10 cellular contexts compared by ENCODE assay signal in genomic region chr3:127790580-127791183, GRCh38. TPM values are rescaled to one million over a fixed set of nuclear protein-coding genes. Genes with fewer than 3 reads are reported as not detected.
DNase-seq lines count a peak whose midpoint lies in the region; ATAC-seq and TF ChIP-seq lines count a peak whose summit lies in the region.
"Had no signal": no experiment of that assay in that cellular context is flagged by ENCODE, and none has a peak within 500 bp of the region (broad histone marks: within the 10 kb centered on the region; RNA-seq: fewer than 3 reads in every experiment).

No MANE protein-coding gene starts in this region.

- H3K9ac ChIP-seq in mammary epithelial cell (ENCODE audit: insufficient read depth, low read length): no peak overlapping the region

- H3K27me3 ChIP-seq in mammary epithelial cell (ENCODE audit: insufficient read depth, low read length) (no peaks in the 10 kb centered on the region), RWPE2 (ENCODE audit: insufficient read depth, poor library complexity, severe bottlenecking) (no peaks in the 10 kb centered on the region), uterus (no peaks in the 10 kb centered on the region)
- H3K27me3 ChIP-seq: Peyer's patch had no signal

- H3K4me3 Mint-ChIP-seq in MCF 10A (ENCODE audit: unreplicated experiment) (no peak overlapping the region), mesothelial cell of epicardium (no peak overlapping the region)

- no peak overlapping the region for H2AFZ ChIP-seq in mammary epithelial cell (ENCODE audit: low read depth, low read length)

- no peak overlapping the region for H3K4me2 ChIP-seq in mammary epithelial cell (ENCODE audit: insufficient read depth, low read depth, low read length)

- POLR2A ChIA-PET in MCF 10A (lab: Yijun Ruan, JAX): interaction anchor here (1.3 to 1.5 kb wide), 2 partner anchors 13 to 23 kb away, joined by 3 read pairs; no protein-coding TSS in a partner anchor

- no peaks in the 10 kb centered on the region for H3K9me3 ChIP-seq in mammary epithelial cell (replicated peaks; ENCODE audit: insufficient read depth, low read length)
- no peaks in the 10 kb centered on the region for H3K9me3 ChIP-seq in RWPE2 (ENCODE audit: severe bottlenecking)
- H3K9me3 ChIP-seq in uterus: no peaks in the 10 kb centered on the region
- H3K9me3 ChIP-seq: Peyer's patch had no signal

- TF ChIP-seq CTCF in MCF 10A (IDR thresholded peaks at IDR 0.05; ENCODE audit: unreplicated experiment) (no peak), mammary epithelial cell (conservative IDR thresholded peaks at IDR 0.05 in 1 of 2, IDR thresholded peaks at IDR 0.05 in 1 of 2; ENCODE audit: extremely low read depth in 1 of 2, insufficient read depth in 1 of 2, low read depth in 1 of 2, low read length in 2 of 2) (no peak), RWPE2 (IDR thresholded peaks at IDR 0.05; ENCODE audit: poor library complexity, severe bottlenecking) (no peak), mesothelial cell of epicardium (IDR thresholded peaks at IDR 0.05; ENCODE audit: unreplicated experiment) (no peak), uterus (IDR thresholded peaks at IDR 0.05) (no peak)

- H3K27ac Mint-ChIP-seq in MCF 10A (ENCODE audit: low read depth, unreplicated experiment) (peak overlapping the region; percentile 55), mesothelial cell of epicardium (peak overlapping the region; percentile 93)

- in situ Hi-C loops in mammary epithelial cell (cut with MboI; ENCODE audit: low sequenced_read_pairs in 2 of 2) (no loop called here), ACHN (cut with HindIII; ENCODE audit: low pct_ligation_motif_present, low pct_unique_long_range_greater_than_20kb, low sequenced_read_pairs) (no loop called here)

- no peak for TF ChIP-seq POLR2A in uterus (IDR thresholded peaks at IDR 0.05)

- dilution Hi-C loops in mammary epithelial cell (cut with HindIII; ENCODE audit: low sequenced_read_pairs): loop anchor here (5.0 kb wide), 1 partner anchor 33 kb away; no protein-coding TSS in a partner anchor

- DNase-seq in MCF 10A (ENCODE audit: unreplicated experiment) (no peak), mammary epithelial cell (no peak), RWPE2 (ENCODE audit: low spot score) (peak; percentile 30), mesothelial cell of epicardium (ENCODE audit: low spot score in 2 of 2, unreplicated experiment in 2 of 2) (no peak), uterus (no peak), ACHN (no peak)
- DNase-seq: left ventricle myocardium superior had no signal

- H3K79me2 ChIP-seq in mammary epithelial cell (ENCODE audit: insufficient read depth, low read length): no peaks in the 10 kb centered on the region

- ATAC-seq in RWPE2 (ENCODE audit: low read depth): no peak
- no peak for ATAC-seq in HG02885 (IDR thresholded peaks at IDR 0.05; ENCODE audit: poor library complexity, unreplicated experiment)
- no peak for ATAC-seq in SK-N-SH treated with all-trans-retinoic acid at 6 μM for 48 hours
- ATAC-seq: left ventricle myocardium superior had no signal

- H4K20me1 ChIP-seq in mammary epithelial cell (ENCODE audit: insufficient read depth, low read length): no peaks in the 10 kb centered on the region

- no peaks in the 10 kb centered on the region for H3K36me3 Mint-ChIP-seq in MCF 10A (ENCODE audit: insufficient read depth, unreplicated experiment)
- no peaks in the 10 kb centered on the region for H3K36me3 Mint-ChIP-seq in mesothelial cell of epicardium

- H3K9me3 Mint-ChIP-seq in MCF 10A (ENCODE audit: unreplicated experiment) (no peaks in the 10 kb centered on the region), mesothelial cell of epicardium (no peaks in the 10 kb centered on the region)

- H3K4me3 ChIP-seq in mammary epithelial cell (replicated peaks in 1 of 3; ENCODE audit: insufficient read depth in 1 of 3, low read depth in 2 of 3, low read length in 3 of 3) (no peak overlapping the region), RWPE2 (ENCODE audit: severe bottlenecking) (no peak overlapping the region), uterus (no peak overlapping the region)
- H3K4me3 ChIP-seq: Peyer's patch had no signal

- intact Hi-C loops in MCF 10A (cut with micrococcal nuclease) (no loop called here), mammary epithelial cell (cut with micrococcal nuclease) (loop anchor here (1.0 to 2.0 kb wide), 2 partner anchors 30 to 181 kb away; no protein-coding TSS in a partner anchor), uterus (cut with DNase I; ENCODE audit: low total_unique reads) (no loop called here)

- H3K4me1 ChIP-seq in mammary epithelial cell (ENCODE audit: insufficient read depth, low read length) (peaks cover 10% of the 10 kb centered on the region), RWPE2 (ENCODE audit: insufficient read depth, poor library complexity, severe bottlenecking) (peaks cover 31% of the 10 kb centered on the region), uterus (peaks cover 0 to 8% of the 10 kb centered on the region in 2 donors)

- CTCF ChIA-PET in MCF 10A (lab: Yijun Ruan, JAX) (interaction anchor here (0.6 to 1.6 kb wide), 6 partner anchors 17 to 217 kb away, joined by 3 to 4 read pairs (median 3); no protein-coding TSS in a partner anchor), mammary epithelial cell (lab: Charles Lee; ENCODE audit: low non-redundant PET) (interaction anchor here (0.6 kb wide), 3 partner anchors 10 to 182 kb away, joined by 3 to 5 read pairs (median 3); no protein-coding TSS in a partner anchor)

- peaks cover 30% of the 10 kb centered on the region for H3K4me1 Mint-ChIP-seq in MCF 10A (ENCODE audit: insufficient read depth, unreplicated experiment)
- H3K4me1 Mint-ChIP-seq in mesothelial cell of epicardium: peaks cover 58% of the 10 kb centered on the region

- H3K27me3 Mint-ChIP-seq in MCF 10A (ENCODE audit: insufficient read depth, unreplicated experiment) (no peaks in the 10 kb centered on the region), mesothelial cell of epicardium (ENCODE audit: low read depth) (no peaks in the 10 kb centered on the region)

- no TSS peak for BruUV-seq in MCF 10A (replicated peaks; lab: Mats Ljungman, UMichigan)
- BruUV-seq in mammary epithelial cell (replicated peaks; lab: Mats Ljungman, UMichigan): no TSS peak

- 97% methylated on average over 14 of the region's 16 CpGs for WGBS in mammary epithelial cell (ENCODE audit: low coverage, missing lambda C conversion rate)

- H3K36me3 ChIP-seq in mammary epithelial cell (ENCODE audit: insufficient read depth, low read length) (no peaks in the 10 kb centered on the region), RWPE2 (ENCODE audit: low read depth) (peaks cover 8% of the 10 kb centered on the region), uterus (no peaks in the 10 kb centered on the region)

- no peak overlapping the region for H3K27ac ChIP-seq in mammary epithelial cell (ENCODE audit: insufficient read depth, low read depth, low read length)
- H3K27ac ChIP-seq in RWPE2 (ENCODE audit: poor library complexity, severe bottlenecking): peak overlapping the region; percentile 64
- H3K27ac ChIP-seq in uterus: peak overlapping the region; percentile 0 to 66

TF ChIP-seq in SK-N-SH treated with all-trans-retinoic acid at 6 μM for 48 hours, 23 proteins besides CTCF, POLR2A, EP300 and RAD21:
- TF ChIP-seq ZFP3 (CRISPR knock-in tag; IDR thresholded peaks at IDR 0.05) (no peak), TOX (CRISPR knock-in tag; IDR thresholded peaks at IDR 0.05; ENCODE audit: borderline replicate concordance) (no peak), CSRNP3 (CRISPR knock-in tag; IDR thresholded peaks at IDR 0.05) (no peak), ARNTL (CRISPR knock-in tag; IDR thresholded peaks at IDR 0.05; ENCODE audit: borderline replicate concordance, low read depth) (no peak), ESRRG (CRISPR knock-in tag; IDR thresholded peaks at IDR 0.05) (no peak), PPARA (CRISPR knock-in tag; IDR thresholded peaks at IDR 0.05; ENCODE audit: borderline replicate concordance) (no peak), RARB (CRISPR knock-in tag; IDR thresholded peaks at IDR 0.05) (no peak), SNAI2 (CRISPR knock-in tag; IDR thresholded peaks at IDR 0.05) (no peak), TCF4 (CRISPR knock-in tag; IDR thresholded peaks at IDR 0.05; ENCODE audit: borderline replicate concordance) (no peak)

RNA-seq across cellular contexts. Expression of gene MGLL, which starts 31.6 kb away (rescaled TPM):
- 12.6 and 25.3 TPM in 2 replicates for total RNA-seq in MCF 10A (2022)
- total RNA-seq in mammary epithelial cell: 10 to 100 TPM in 1 of 2 donors, 1 to 10 TPM in 1; 7.8 to 46.3 TPM
- 16.9 TPM for polyA plus RNA-seq in mammary epithelial cell
- 27.4 TPM for polyA minus RNA-seq in mammary epithelial cell
- total RNA-seq in mesothelial cell of epicardium: 2.0 to 2.5 TPM (median 2.4 TPM) in 3 replicates
- 10 to 100 TPM; 12.6 to 44.8 (median 32.3) TPM for total RNA-seq in uterus
